ENCODE assay signal across 1 cellular context in genomic region chr16:56344518-56345405, GRCh38.
TF ChIP-seq lines count a peak whose summit lies in the region.

No MANE protein-coding gene starts in this region.

TF ChIP-seq in liver, 16 proteins besides CTCF, POLR2A, EP300 and RAD21:
- TF ChIP-seq, protein P1, sequence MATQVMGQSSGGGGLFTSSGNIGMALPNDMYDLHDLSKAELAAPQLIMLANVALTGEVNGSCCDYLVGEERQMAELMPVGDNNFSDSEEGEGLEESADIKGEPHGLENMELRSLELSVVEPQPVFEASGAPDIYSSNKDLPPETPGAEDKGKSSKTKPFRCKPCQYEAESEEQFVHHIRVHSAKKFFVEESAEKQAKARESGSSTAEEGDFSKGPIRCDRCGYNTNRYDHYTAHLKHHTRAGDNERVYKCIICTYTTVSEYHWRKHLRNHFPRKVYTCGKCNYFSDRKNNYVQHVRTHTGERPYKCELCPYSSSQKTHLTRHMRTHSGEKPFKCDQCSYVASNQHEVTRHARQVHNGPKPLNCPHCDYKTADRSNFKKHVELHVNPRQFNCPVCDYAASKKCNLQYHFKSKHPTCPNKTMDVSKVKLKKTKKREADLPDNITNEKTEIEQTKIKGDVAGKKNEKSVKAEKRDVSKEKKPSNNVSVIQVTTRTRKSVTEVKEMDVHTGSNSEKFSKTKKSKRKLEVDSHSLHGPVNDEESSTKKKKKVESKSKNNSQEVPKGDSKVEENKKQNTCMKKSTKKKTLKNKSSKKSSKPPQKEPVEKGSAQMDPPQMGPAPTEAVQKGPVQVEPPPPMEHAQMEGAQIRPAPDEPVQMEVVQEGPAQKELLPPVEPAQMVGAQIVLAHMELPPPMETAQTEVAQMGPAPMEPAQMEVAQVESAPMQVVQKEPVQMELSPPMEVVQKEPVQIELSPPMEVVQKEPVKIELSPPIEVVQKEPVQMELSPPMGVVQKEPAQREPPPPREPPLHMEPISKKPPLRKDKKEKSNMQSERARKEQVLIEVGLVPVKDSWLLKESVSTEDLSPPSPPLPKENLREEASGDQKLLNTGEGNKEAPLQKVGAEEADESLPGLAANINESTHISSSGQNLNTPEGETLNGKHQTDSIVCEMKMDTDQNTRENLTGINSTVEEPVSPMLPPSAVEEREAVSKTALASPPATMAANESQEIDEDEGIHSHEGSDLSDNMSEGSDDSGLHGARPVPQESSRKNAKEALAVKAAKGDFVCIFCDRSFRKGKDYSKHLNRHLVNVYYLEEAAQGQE (IDR thresholded peaks at IDR 0.05) = no peak
- no peak for TF ChIP-seq TAF1 (conservative IDR thresholded peaks at IDR 0.05)
- TF ChIP-seq RXRA (IDR thresholded peaks at IDR 0.05) = no peak
- no peak for TF ChIP-seq EGR1 (IDR thresholded peaks at IDR 0.05; ENCODE audit: low read depth in 2 of 2)
- TF ChIP-seq GABPA (IDR thresholded peaks at IDR 0.05 in 1 of 2, conservative IDR thresholded peaks at IDR 0.05 in 1 of 2) = no peak
- no peak for TF ChIP-seq YY1 (IDR thresholded peaks at IDR 0.05)
- TF ChIP-seq SP1 (IDR thresholded peaks at IDR 0.05) = no peak
- TF ChIP-seq FOXA1 (IDR thresholded peaks at IDR 0.05) = no peak
- TF ChIP-seq ATF3 (IDR thresholded peaks at IDR 0.05) = no peak
- no peak for TF ChIP-seq HNF4G (IDR thresholded peaks at IDR 0.05)
- no peak for TF ChIP-seq MAX (IDR thresholded peaks at IDR 0.05)
- TF ChIP-seq ZBTB33 (IDR thresholded peaks at IDR 0.05) = no peak
- no peak for TF ChIP-seq FOXA2 (IDR thresholded peaks at IDR 0.05)
- TF ChIP-seq HNF4A (conservative IDR thresholded peaks at IDR 0.05) = no peak
- no peak for TF ChIP-seq NR2F2 (IDR thresholded peaks at IDR 0.05)
- no peak for TF ChIP-seq JUND (IDR thresholded peaks at IDR 0.05)
